16 cellular contexts compared by ENCODE assay signal in genomic region chr22:32684822-32685187, GRCh38.
"Had no signal": no experiment of that assay in that cellular context is flagged by ENCODE, and none has a peak within 500 bp of the region (broad histone marks: within the 10 kb centered on the region; RNA-seq: fewer than 3 reads in every experiment).

No MANE protein-coding gene starts in this region.

- ATAC-seq: activated CD4-positive, CD25-positive, alpha-beta regulatory T cell treated with anti-CD3 and anti-CD28 coated beads, Interleukin-2, amount 50 U/mL, for 24 hours; heart left ventricle; left ventricle myocardium superior; stimulated activated naive CD8-positive, alpha-beta T cell treated with anti-CD3 and anti-CD28 coated beads, Interleukin-15, Interleukin-2, amounts not matched to agents 100 U/mL and 50 U/mL, for 24 hours; T-helper 17 cell; upper lobe of right lung had no signal

- H3K4me3 ChIP-seq: breast epithelium, dorsolateral prefrontal cortex, esophagus muscularis mucosa, heart left ventricle, ovary, upper lobe of right lung had no signal

- H3K9me3 Mint-ChIP-seq: activated naive CD4-positive, alpha-beta T cell treated with anti-CD3 and anti-CD28 coated beads, Interleukin-2, amount 50 U/mL, for 24 hours had no signal

- H3K4me1 Mint-ChIP-seq: activated naive CD4-positive, alpha-beta T cell treated with anti-CD3 and anti-CD28 coated beads, Interleukin-2, amount 50 U/mL, for 24 hours; T-helper 17 cell had no signal

- H3K27ac Mint-ChIP-seq: activated naive CD4-positive, alpha-beta T cell treated with anti-CD3 and anti-CD28 coated beads, Interleukin-2, amount 50 U/mL, for 24 hours; T-helper 17 cell had no signal

- DNase-seq: activated T-cell treated with anti-CD3 and anti-CD28 coated beads, Interleukin-2, amount 50 U/mL, for 1 hour; amygdala; dorsolateral prefrontal cortex; heart left ventricle; left ventricle myocardium superior; ovary; stimulated activated CD4-positive, alpha-beta T cell treated with anti-CD3 and anti-CD28 coated beads, Interleukin-4, amount 100 ng/mL, for 1 hour; stimulated activated CD8-positive, alpha-beta memory T cell treated with anti-CD3 and anti-CD28 coated beads, Interleukin-4, amount 100 ng/mL, for 48 hours; stimulated activated naive CD8-positive, alpha-beta T cell treated with anti-CD3 and anti-CD28 coated beads, Interleukin-15, Interleukin-2, amounts not matched to agents 100 U/mL and 50 U/mL, for 24 hours; T-helper 17 cell; upper lobe of right lung had no signal

- H3K4me3 Mint-ChIP-seq: activated naive CD4-positive, alpha-beta T cell treated with anti-CD3 and anti-CD28 coated beads, Interleukin-2, amount 50 U/mL, for 24 hours; neural crest cell; T-helper 17 cell had no signal

- H3K36me3 Mint-ChIP-seq: activated naive CD4-positive, alpha-beta T cell treated with anti-CD3 and anti-CD28 coated beads, Interleukin-2, amount 50 U/mL, for 24 hours had no signal
